9 cellular contexts compared by ENCODE assay signal in genomic region chr1:24966724-24967346, GRCh38. TPM values are rescaled to one million over a fixed set of nuclear protein-coding genes. Genes with fewer than 3 reads are reported as not detected.
DNase-seq lines count a peak whose midpoint lies in the region; ATAC-seq and TF ChIP-seq lines count a peak whose summit lies in the region.
"Had no signal": no experiment of that assay in that cellular context is flagged by ENCODE, and none has a peak within 500 bp of the region (broad histone marks: within the 10 kb centered on the region; RNA-seq: fewer than 3 reads in every experiment).

No MANE protein-coding gene starts in this region.

- H3K36me3 Mint-ChIP-seq in activated CD4-positive, alpha-beta memory T cell treated with anti-CD3 and anti-CD28 coated beads, Interleukin-2, amount 10 ng/mL, durations not matched to agents 7 days and 5 days (ENCODE audit: low read depth): peaks cover 34% of the 10 kb centered on the region
- H3K36me3 Mint-ChIP-seq in stimulated activated naive CD8-positive, alpha-beta T cell treated with anti-CD3 and anti-CD28 coated beads, Interleukin-15, Interleukin-2, amounts not matched to agents 100 ng/mL and 50 ng/mL, for 24 hours (ENCODE audit: low read depth): peaks cover 30% of the 10 kb centered on the region
- H3K36me3 Mint-ChIP-seq in progenitor cell of endocrine pancreas (ENCODE audit: insufficient read depth): no peaks in the 10 kb centered on the region

- DNase-seq in activated CD4-positive, CD25-positive, alpha-beta regulatory T cell treated with anti-CD3 and anti-CD28 coated beads, Interleukin-2, amount 50 U/mL, for 16 hours (ENCODE audit: low read depth, low spot score): peak; percentile 41
- DNase-seq in activated CD4-positive, CD25-positive, alpha-beta regulatory T cell treated with anti-CD3 and anti-CD28 coated beads, Interleukin-2, amount 50 U/mL, for 72 hours: no peak
- peak; percentile 88 for DNase-seq in activated CD4-positive, alpha-beta memory T cell treated with anti-CD3 and anti-CD28 coated beads, Interleukin-2, amount 10 ng/mL, durations not matched to agents 7 days and 5 days
- DNase-seq in fibroblast of the conjunctiva (ENCODE audit: low read depth): peak; percentile 14
- no peak for DNase-seq in progenitor cell of endocrine pancreas (ENCODE audit: low spot score, unreplicated experiment)
- DNase-seq: NCI-H1105 treated with DMSO at 0.1 percent for 48 hours had no signal

- no peak for TF ChIP-seq CTCF in progenitor cell of endocrine pancreas (IDR thresholded peaks at IDR 0.05; ENCODE audit: unreplicated experiment)

- CTCF ChIA-PET in activated CD4-positive, alpha-beta memory T cell treated with anti-CD3 and anti-CD28 coated beads, Interleukin-2, amount 10 ng/mL, durations not matched to agents 7 days and 5 days (lab: Charles Lee): interaction anchor here (0.7 to 4.1 kb wide), 12 partner anchors 12 to 119 kb away, joined by 3 to 36 read pairs (median 3); partner anchors contain the start of gene RUNX3

- POLR2A ChIA-PET in activated CD4-positive, alpha-beta memory T cell treated with anti-CD3 and anti-CD28 coated beads, Interleukin-2, amount 10 ng/mL, durations not matched to agents 7 days and 5 days (lab: Charles Lee): interaction anchor here (0.6 to 6.0 kb wide), 19 partner anchors 8 to 373 kb away, joined by 3 to 137 read pairs (median 6); partner anchors contain the start of gene RUNX3

- H3K27ac Mint-ChIP-seq in activated CD4-positive, alpha-beta memory T cell treated with anti-CD3 and anti-CD28 coated beads, Interleukin-2, amount 10 ng/mL, durations not matched to agents 7 days and 5 days: peak overlapping the region; percentile 94
- peak overlapping the region; percentile 98 for H3K27ac Mint-ChIP-seq in stimulated activated naive CD8-positive, alpha-beta T cell treated with anti-CD3 and anti-CD28 coated beads, Interleukin-15, Interleukin-2, amounts not matched to agents 100 ng/mL and 50 ng/mL, for 24 hours
- no peak overlapping the region for H3K27ac Mint-ChIP-seq in progenitor cell of endocrine pancreas

- no peak for ATAC-seq in HG02870 (IDR thresholded peaks at IDR 0.05; ENCODE audit: unreplicated experiment)
- no peak for ATAC-seq in HG03565 (IDR thresholded peaks at IDR 0.05; ENCODE audit: unreplicated experiment)

- no peaks in the 10 kb centered on the region for H3K27me3 Mint-ChIP-seq in activated CD4-positive, alpha-beta memory T cell treated with anti-CD3 and anti-CD28 coated beads, Interleukin-2, amount 10 ng/mL, durations not matched to agents 7 days and 5 days
- H3K27me3 Mint-ChIP-seq in stimulated activated naive CD8-positive, alpha-beta T cell treated with anti-CD3 and anti-CD28 coated beads, Interleukin-15, Interleukin-2, amounts not matched to agents 100 ng/mL and 50 ng/mL, for 24 hours: no peaks in the 10 kb centered on the region
- peaks cover 33% of the 10 kb centered on the region for H3K27me3 Mint-ChIP-seq in progenitor cell of endocrine pancreas

- peak overlapping the region; percentile 46 for H3K4me3 Mint-ChIP-seq in activated CD4-positive, alpha-beta memory T cell treated with anti-CD3 and anti-CD28 coated beads, Interleukin-2, amount 10 ng/mL, durations not matched to agents 7 days and 5 days
- peak overlapping the region; percentile 85 for H3K4me3 Mint-ChIP-seq in stimulated activated naive CD8-positive, alpha-beta T cell treated with anti-CD3 and anti-CD28 coated beads, Interleukin-15, Interleukin-2, amounts not matched to agents 100 ng/mL and 50 ng/mL, for 24 hours
- no peak overlapping the region for H3K4me3 Mint-ChIP-seq in progenitor cell of endocrine pancreas (ENCODE audit: low read depth)

- peaks cover 80% of the 10 kb centered on the region for H3K4me1 Mint-ChIP-seq in activated CD4-positive, alpha-beta memory T cell treated with anti-CD3 and anti-CD28 coated beads, Interleukin-2, amount 10 ng/mL, durations not matched to agents 7 days and 5 days
- H3K4me1 Mint-ChIP-seq in stimulated activated naive CD8-positive, alpha-beta T cell treated with anti-CD3 and anti-CD28 coated beads, Interleukin-15, Interleukin-2, amounts not matched to agents 100 ng/mL and 50 ng/mL, for 24 hours (ENCODE audit: low read depth): peaks cover 78% of the 10 kb centered on the region
- no peaks in the 10 kb centered on the region for H3K4me1 Mint-ChIP-seq in progenitor cell of endocrine pancreas (ENCODE audit: low read depth)

- no peaks in the 10 kb centered on the region for H3K9me3 Mint-ChIP-seq in activated CD4-positive, alpha-beta memory T cell treated with anti-CD3 and anti-CD28 coated beads, Interleukin-2, amount 10 ng/mL, durations not matched to agents 7 days and 5 days
- no peaks in the 10 kb centered on the region for H3K9me3 Mint-ChIP-seq in stimulated activated naive CD8-positive, alpha-beta T cell treated with anti-CD3 and anti-CD28 coated beads, Interleukin-15, Interleukin-2, amounts not matched to agents 100 ng/mL and 50 ng/mL, for 24 hours
- no peaks in the 10 kb centered on the region for H3K9me3 Mint-ChIP-seq in progenitor cell of endocrine pancreas (ENCODE audit: low read depth)

RNA-seq across cellular contexts. Expression of gene RUNX3, which starts 36.8 kb away (rescaled TPM):
- total RNA-seq in activated CD4-positive, alpha-beta memory T cell treated with anti-CD3 and anti-CD28 coated beads, Interleukin-2, amount 10 ng/mL, durations not matched to agents 7 days and 5 days: 100 to 1,000 TPM; 177 to 183 TPM
- 0.07 TPM in 1 of 2 replicates, not detected in the other for total RNA-seq in progenitor cell of endocrine pancreas

Comparison
In these comparisons a context has a peak if more than half of its experiments do, and no peak if none do; other contexts are left out.
1. DNase-seq: peak in activated CD4-positive, CD25-positive, alpha-beta regulatory T cell treated with anti-CD3 and anti-CD28 coated beads, Interleukin-2, amount 50 U/mL, for 16 hours (single experiment), activated CD4-positive, alpha-beta memory T cell treated with anti-CD3 and anti-CD28 coated beads, Interleukin-2, amount 10 ng/mL, durations not matched to agents 7 days and 5 days (single experiment) and fibroblast of the conjunctiva (single experiment); none in activated CD4-positive, CD25-positive, alpha-beta regulatory T cell treated with anti-CD3 and anti-CD28 coated beads, Interleukin-2, amount 50 U/mL, for 72 hours (single experiment) and progenitor cell of endocrine pancreas (single experiment).
2. RNA of gene RUNX3, which starts 36.8 kb away (total RNA-seq): 177 to 183 TPM in activated CD4-positive, alpha-beta memory T cell treated with anti-CD3 and anti-CD28 coated beads, Interleukin-2, amount 10 ng/mL, durations not matched to agents 7 days and 5 days; 0.07 TPM in progenitor cell of endocrine pancreas; every median in the first group is over 100 times any median in the second.